Comparison of ENCODE assay signal across 1 cellular context in the genomic region with DNA sequence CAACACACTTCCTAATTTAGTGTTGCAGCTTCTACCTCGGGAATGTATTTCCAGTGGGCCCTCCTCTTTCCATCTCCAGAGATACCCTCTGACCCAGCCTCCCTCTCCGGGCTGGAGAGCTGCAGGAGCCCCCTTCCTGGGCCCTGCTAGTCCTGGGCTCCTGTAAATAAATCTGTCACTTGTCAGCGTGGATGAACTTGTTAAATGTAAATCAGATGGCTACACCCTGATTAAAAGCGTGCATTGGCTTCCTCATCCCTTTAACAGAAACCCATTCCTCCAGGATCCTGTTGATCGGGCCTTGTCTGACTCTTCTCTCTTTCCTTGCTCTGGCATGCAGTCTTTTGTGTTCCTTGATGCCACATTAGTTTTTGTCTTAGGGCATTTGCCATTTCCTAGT.
TF ChIP-seq lines count a peak whose summit lies in the region.

No MANE protein-coding gene starts in this region.

TF ChIP-seq in GM23338, 12 proteins besides CTCF, POLR2A, EP300 and RAD21 (continued from another document):
- no peak for TF ChIP-seq ZNF462 (CRISPR knock-in tag; IDR thresholded peaks at IDR 0.05)
- TF ChIP-seq CREB1 (CRISPR knock-in tag; IDR thresholded peaks at IDR 0.05; ENCODE audit: low read depth) = no peak
- TF ChIP-seq ZNF331 (CRISPR knock-in tag; IDR thresholded peaks at IDR 0.05; ENCODE audit: low read depth) = no peak
